In genomic region chr12:48923117-48923516, GRCh38 we compare ENCODE assay signal across 21 cellular contexts. TPM values are rescaled to one million over a fixed set of nuclear protein-coding genes. Genes with fewer than 3 reads are reported as not detected.
DNase-seq lines count a peak whose midpoint lies in the region; ATAC-seq and TF ChIP-seq lines count a peak whose summit lies in the region.
"Had no signal": no experiment of that assay in that cellular context is flagged by ENCODE, and none has a peak within 500 bp of the region (broad histone marks: within the 10 kb centered on the region; RNA-seq: fewer than 3 reads in every experiment).

No MANE protein-coding gene starts in this region.

- no peaks in the 10 kb centered on the region for H3K9me3 Mint-ChIP-seq in activated naive CD4-positive, alpha-beta T cell treated with anti-CD3 and anti-CD28 coated beads for 36 hours
- H3K9me3 Mint-ChIP-seq in T-cell (no peaks in the 10 kb centered on the region), type B pancreatic cell (no peaks in the 10 kb centered on the region)
- no peaks in the 10 kb centered on the region for H3K9me3 Mint-ChIP-seq in effector memory CD8-positive, alpha-beta T cell
- H3K9me3 Mint-ChIP-seq: H9, nephron progenitor cell had no signal

- WGBS in right cardiac atrium: 88% methylated on average over 3 of the region's 3 CpGs

- CTCF ChIA-PET in activated naive CD4-positive, alpha-beta T cell treated with anti-CD3 and anti-CD28 coated beads for 36 hours (lab: Charles Lee): interaction anchor here (0.6 to 6.0 kb wide), 11 partner anchors 12 to 121 kb away, joined by 3 to 36 read pairs (median 7); partner anchors contain the start of gene WNT1
- CTCF ChIA-PET in T-cell (lab: Charles Lee): interaction anchor here (0.7 to 1.6 kb wide), 3 partner anchors 13 to 21 kb away, joined by 4 read pairs; no protein-coding TSS in a partner anchor

- peak overlapping the region; percentile 61 for H3K27ac Mint-ChIP-seq in activated naive CD4-positive, alpha-beta T cell treated with anti-CD3 and anti-CD28 coated beads for 36 hours
- H3K27ac Mint-ChIP-seq in T-cell (peak overlapping the region; percentile 90 to 92), type B pancreatic cell (no peak overlapping the region)
- H3K27ac Mint-ChIP-seq in effector memory CD8-positive, alpha-beta T cell: peak overlapping the region; percentile 94 to 97
- H3K27ac Mint-ChIP-seq: H9 had no signal

- DNase-seq in activated naive CD4-positive, alpha-beta T cell treated with anti-CD3 and anti-CD28 coated beads for 36 hours: no peak
- DNase-seq in activated naive CD4-positive, alpha-beta T cell treated with Interleukin-2 at 50 U/mL for 16 hours: no peak
- DNase-seq in T-cell: no peak
- no peak for DNase-seq in effector memory CD8-positive, alpha-beta T cell
- no peak for DNase-seq in type B pancreatic cell (ENCODE audit: extremely low spot score, unreplicated experiment)
- DNase-seq in right cardiac atrium: no peak
- DNase-seq in NCI-H1436 (lab: John Stamatoyannopoulos, UW): no peak
- DNase-seq: activated gamma-delta T cell treated with Interleukin-2 at 50 U/mL for 16 hours; erythroblast; foreskin fibroblast; H9; IMR-90; left lung; NCI-H510A; nephron progenitor cell; stimulated activated CD4-positive, alpha-beta T cell treated with anti-CD3 and anti-CD28 coated beads, Interleukin-15, amount 100 ng/mL, for 24 hours; T-helper 9 cell had no signal

- H3K4me1 ChIP-seq in right cardiac atrium (ENCODE audit: control insufficient read depth, insufficient read depth, low read length): no peaks in the 10 kb centered on the region

- no peak overlapping the region for H3K27ac ChIP-seq in right cardiac atrium (ENCODE audit: low read length)
- H3K27ac ChIP-seq: hepatocyte, left lung had no signal

- POLR2A ChIA-PET in T-cell (lab: Charles Lee): interaction anchor here in 1 of 2 donors (0.6 kb wide), 1 partner anchor 10 kb away, joined by 3 read pairs; no protein-coding TSS in a partner anchor

- H3K9me3 ChIP-seq in right cardiac atrium (ENCODE audit: control insufficient read depth, low read length): no peaks in the 10 kb centered on the region
- H3K9me3 ChIP-seq: left lung had no signal

- no peak for TF ChIP-seq CTCF in type B pancreatic cell (conservative IDR thresholded peaks at IDR 0.05)

- H3K4me3 ChIP-seq in right cardiac atrium (ENCODE audit: low read length): no peak overlapping the region
- H3K4me3 ChIP-seq: hepatocyte had no signal

- H3K27me3 Mint-ChIP-seq in activated naive CD4-positive, alpha-beta T cell treated with anti-CD3 and anti-CD28 coated beads for 36 hours (ENCODE audit: low read depth): no peaks in the 10 kb centered on the region
- H3K27me3 Mint-ChIP-seq in T-cell: no peaks in the 10 kb centered on the region
- no peaks in the 10 kb centered on the region for H3K27me3 Mint-ChIP-seq in effector memory CD8-positive, alpha-beta T cell
- no peaks in the 10 kb centered on the region for H3K27me3 Mint-ChIP-seq in type B pancreatic cell

- peaks cover 27% of the 10 kb centered on the region for H3K36me3 Mint-ChIP-seq in activated naive CD4-positive, alpha-beta T cell treated with anti-CD3 and anti-CD28 coated beads for 36 hours (ENCODE audit: low read depth)
- peaks cover 21% of the 10 kb centered on the region for H3K36me3 Mint-ChIP-seq in T-cell
- peaks cover 54% of the 10 kb centered on the region for H3K36me3 Mint-ChIP-seq in effector memory CD8-positive, alpha-beta T cell (ENCODE audit: insufficient read depth)
- H3K36me3 Mint-ChIP-seq in type B pancreatic cell: peaks cover 9% of the 10 kb centered on the region

- intact Hi-C loops in activated naive CD4-positive, alpha-beta T cell treated with anti-CD3 and anti-CD28 coated beads for 36 hours (cut with micrococcal nuclease): no loop called here
- intact Hi-C loops in right cardiac atrium (cut with DNase I): no loop called here

- no peak for ATAC-seq in T-cell (replicated peaks in 1 of 4)
- no peak for ATAC-seq in effector memory CD8-positive, alpha-beta T cell (replicated peaks)
- no peak for ATAC-seq in right cardiac atrium
- ATAC-seq: left lung, sciatic nerve had no signal

- no peaks in the 10 kb centered on the region for H3K27me3 ChIP-seq in right cardiac atrium (ENCODE audit: control insufficient read depth, insufficient read depth)
- H3K27me3 ChIP-seq: hepatocyte, left lung had no signal

- peaks cover 55% of the 10 kb centered on the region for H3K4me1 Mint-ChIP-seq in activated naive CD4-positive, alpha-beta T cell treated with anti-CD3 and anti-CD28 coated beads for 36 hours (ENCODE audit: low read depth)
- H3K4me1 Mint-ChIP-seq in T-cell (peaks cover 43 to 65% (median 65%) of the 10 kb centered on the region in 3 donors), type B pancreatic cell (ENCODE audit: unreplicated experiment) (peaks cover 7% of the 10 kb centered on the region)
- H3K4me1 Mint-ChIP-seq in effector memory CD8-positive, alpha-beta T cell (ENCODE audit: low read depth in 2 of 2): peaks cover 40 to 50% of the 10 kb centered on the region in 2 donors

- peak overlapping the region; percentile 4 for H3K4me3 Mint-ChIP-seq in activated naive CD4-positive, alpha-beta T cell treated with anti-CD3 and anti-CD28 coated beads for 36 hours
- H3K4me3 Mint-ChIP-seq in T-cell (peak overlapping the region; percentile 26 to 95 (median 30)), type B pancreatic cell (peak overlapping the region; percentile 23)
- peak overlapping the region in 1 of 2 donors; percentile 95 for H3K4me3 Mint-ChIP-seq in effector memory CD8-positive, alpha-beta T cell
- H3K4me3 Mint-ChIP-seq: nephron progenitor cell had no signal

RNA-seq across cellular contexts. Expression of gene FKBP11, which starts 2.2 kb away (rescaled TPM):
- total RNA-seq in activated naive CD4-positive, alpha-beta T cell treated with anti-CD3 and anti-CD28 coated beads for 36 hours: 10 to 100 TPM; 49.6 to 59.8 TPM
- 10 to 100 TPM; 55.6 to 83.0 (median 68.1) TPM for total RNA-seq in T-cell
- 44.6 and 56.3 TPM in 2 replicates for total RNA-seq in type B pancreatic cell (ENCODE audit: low replicate concordance)
- total RNA-seq in right cardiac atrium: 10 to 100 TPM in 3 of 4 donors, 1 to 10 TPM in 1; 3.9 to 14.8 (median 12.3) TPM
- polyA plus RNA-seq in right cardiac atrium: 7.6 TPM

RNA-seq across cellular contexts. Expression of gene ARF3, which starts 34.2 kb away (rescaled TPM):
- 10 to 100 TPM; 84.4 to 87.3 TPM for total RNA-seq in activated naive CD4-positive, alpha-beta T cell treated with anti-CD3 and anti-CD28 coated beads for 36 hours
- total RNA-seq in T-cell (10 to 100 TPM; 63.6 to 82.9 (median 74.3) TPM), type B pancreatic cell (ENCODE audit: low replicate concordance) (161 and 168 TPM in 2 replicates), right cardiac atrium (10 to 100 TPM; 75.6 to 94.8 (median 80.6) TPM)
- 65.0 TPM for polyA plus RNA-seq in right cardiac atrium

RNA-seq across cellular contexts. Expression of gene WNT10B, which starts 48.4 kb away (rescaled TPM):
- not detected for total RNA-seq in activated naive CD4-positive, alpha-beta T cell treated with anti-CD3 and anti-CD28 coated beads for 36 hours
- total RNA-seq in T-cell: 10 to 100 TPM in 1 of 5 donors, 1 to 10 TPM in 4; 5.3 to 15.7 (median 8.9) TPM
- total RNA-seq in type B pancreatic cell (ENCODE audit: low replicate concordance): 6.2 and 6.3 TPM in 2 replicates
- total RNA-seq in right cardiac atrium: 1 to 10 TPM in 1 of 4 donors, under 1 TPM in 3; 0.57 to 1.7 (median 0.73) TPM
- polyA plus RNA-seq in right cardiac atrium: 0.66 TPM
- total RNA-seq: RPMI7951 had no signal

RNA-seq across cellular contexts. Expression of gene WNT1, which starts 55.0 kb away (rescaled TPM):
- total RNA-seq in activated naive CD4-positive, alpha-beta T cell treated with anti-CD3 and anti-CD28 coated beads for 36 hours: not detected
- total RNA-seq in T-cell (1 to 10 TPM in 2 of 5 donors, under 1 TPM in 3; 0.47 to 2.6 (median 0.85) TPM), type B pancreatic cell (ENCODE audit: low replicate concordance) (28.9 TPM in 1 of 2 replicates, not detected in the other), right cardiac atrium (not detected)
- polyA plus RNA-seq in right cardiac atrium: not detected
- total RNA-seq: G401, H9, hepatocyte, IMR-90, left lung, RPMI7951, sciatic nerve had no signal
- polyA plus RNA-seq: hepatocyte, IMR-90 had no signal

RNA-seq across cellular contexts. Expression of gene RND1, which starts 57.4 kb away (rescaled TPM):
- total RNA-seq in activated naive CD4-positive, alpha-beta T cell treated with anti-CD3 and anti-CD28 coated beads for 36 hours: 1 to 10 TPM; 6.8 to 7.4 TPM
- total RNA-seq in T-cell (10 to 100 TPM in 1 of 5 donors, 1 to 10 TPM in 4; 2.6 to 10.5 (median 5.0) TPM), type B pancreatic cell (ENCODE audit: low replicate concordance) (3.2 and 6.9 TPM in 2 replicates), right cardiac atrium (under 1 TPM; 0.41 to 0.96 (median 0.71) TPM)
- polyA plus RNA-seq in right cardiac atrium: 2.6 TPM
- total RNA-seq: RPMI7951 had no signal
